37 cellular contexts compared by ENCODE assay signal in the genomic region with DNA sequence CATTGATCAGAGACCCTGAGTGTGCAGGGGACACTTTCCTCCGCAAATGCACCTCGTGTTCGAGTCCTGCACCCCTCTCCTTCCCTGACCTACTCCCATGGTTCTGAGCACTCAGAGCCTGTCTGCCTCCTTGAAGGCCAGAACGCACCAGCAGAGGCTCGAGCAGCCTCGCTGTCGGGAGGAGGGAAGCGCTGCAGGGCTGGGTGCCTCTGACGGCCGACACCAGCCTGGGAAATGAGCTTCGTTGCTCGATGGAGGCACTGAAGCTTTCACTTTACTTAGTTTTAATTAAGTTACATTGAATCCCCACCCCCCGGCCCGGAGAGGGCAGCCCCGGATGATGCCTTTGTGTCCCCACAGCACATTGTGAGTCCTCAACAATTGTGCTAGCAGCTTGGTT.
"Had no signal": no experiment of that assay in that cellular context is flagged by ENCODE, and none has a peak within 500 bp of the region (broad histone marks: within the 10 kb centered on the region; RNA-seq: fewer than 3 reads in every experiment).

No MANE protein-coding gene starts in this region.

- H3K4me3 ChIP-seq: body of pancreas, breast epithelium had no signal

- FAIRE-seq: astrocyte, TTC549 had no signal

- ATAC-seq: activated CD4-positive, alpha-beta T cell treated with anti-CD3 and anti-CD28 coated beads for 36 hours; activated CD4-positive, CD25-positive, alpha-beta regulatory T cell treated with anti-CD3 and anti-CD28 coated beads, Interleukin-2, amount 50 U/mL, for 24 hours; activated CD8-positive, alpha-beta memory T cell treated with anti-CD3 and anti-CD28 coated beads, Interleukin-2, amount 10 ng/mL, durations not matched to agents 7 days and 5 days; activated CD8-positive, alpha-beta T cell treated with anti-CD3 and anti-CD28 coated beads, Interleukin-2, amount 10 ng/mL, durations not matched to agents 7 days and 5 days; activated naive CD8-positive, alpha-beta T cell treated with anti-CD3 and anti-CD28 coated beads, Interleukin-2, amount 50 U/mL, for 24 hours; body of pancreas had no signal

- H3K36me3 ChIP-seq: brain microvascular endothelial cell, breast epithelium had no signal

- H3K9me3 ChIP-seq: body of pancreas had no signal

- H3K4me3 Mint-ChIP-seq: activated CD4-positive, alpha-beta memory T cell treated with anti-CD3 and anti-CD28 coated beads, Interleukin-2, amount 10 ng/mL, durations not matched to agents 7 days and 5 days; activated CD4-positive, alpha-beta T cell treated with anti-CD3 and anti-CD28 coated beads for 36 hours; activated CD4-positive, alpha-beta T cell treated with anti-CD3 and anti-CD28 coated beads, Interleukin-2, amount 10 ng/mL, durations not matched to agents 7 days and 5 days; activated CD8-positive, alpha-beta memory T cell treated with anti-CD3 and anti-CD28 coated beads, Interleukin-2, amount 10 ng/mL, durations not matched to agents 7 days and 5 days; activated CD8-positive, alpha-beta T cell treated with anti-CD3 and anti-CD28 coated beads, Interleukin-2, amount 10 ng/mL, durations not matched to agents 7 days and 5 days; activated naive CD4-positive, alpha-beta T cell treated with anti-CD3 and anti-CD28 coated beads, Interleukin-2, amount 10 ng/mL, durations not matched to agents 7 days and 5 days; activated naive CD4-positive, alpha-beta T cell treated with anti-CD3 and anti-CD28 coated beads, Interleukin-2, amount 50 U/mL, for 24 hours; activated naive CD8-positive, alpha-beta T cell; activated naive CD8-positive, alpha-beta T cell treated with anti-CD3 and anti-CD28 coated beads, Interleukin-2, amount 10 ng/mL, durations not matched to agents 7 days and 5 days; activated naive CD8-positive, alpha-beta T cell treated with anti-CD3 and anti-CD28 coated beads, Interleukin-2, amount 50 U/mL, for 24 hours; activated T-cell treated with anti-CD3 and anti-CD28 coated beads, Interleukin-2, amount 50 U/mL, for 24 hours; T-helper 1 cell treated with Interleukin-12 subunit alpha and Interleukin-12 subunit beta and Interleukin-4 antibody, amounts not matched to agents 30 μg/mL and 1 μg/mL, for 36 hours; T-helper 2 cell treated with Interferon-gamma antibody and Interleukin-4, amounts not matched to agents 5 μg/mL and 100 μg/mL, for 36 hours had no signal

- H3K36me3 Mint-ChIP-seq: activated CD8-positive, alpha-beta memory T cell treated with anti-CD3 and anti-CD28 coated beads, Interleukin-2, amount 10 ng/mL, durations not matched to agents 7 days and 5 days; activated naive CD4-positive, alpha-beta T cell treated with anti-CD3 and anti-CD28 coated beads, Interleukin-2, amount 10 ng/mL, durations not matched to agents 7 days and 5 days; activated naive CD4-positive, alpha-beta T cell treated with anti-CD3 and anti-CD28 coated beads, Interleukin-2, amount 50 U/mL, for 24 hours; activated naive CD8-positive, alpha-beta T cell; activated naive CD8-positive, alpha-beta T cell treated with anti-CD3 and anti-CD28 coated beads, Interleukin-2, amount 10 ng/mL, durations not matched to agents 7 days and 5 days had no signal

- H3K9me3 Mint-ChIP-seq: activated CD4-positive, alpha-beta memory T cell treated with anti-CD3 and anti-CD28 coated beads, Interleukin-2, amount 10 ng/mL, durations not matched to agents 7 days and 5 days; activated CD4-positive, alpha-beta T cell treated with anti-CD3 and anti-CD28 coated beads, Interleukin-2, amount 10 ng/mL, durations not matched to agents 7 days and 5 days; activated naive CD4-positive, alpha-beta T cell treated with anti-CD3 and anti-CD28 coated beads, Interleukin-2, amount 10 ng/mL, durations not matched to agents 7 days and 5 days; activated naive CD4-positive, alpha-beta T cell treated with anti-CD3 and anti-CD28 coated beads, Interleukin-2, amount 50 U/mL, for 24 hours; activated naive CD8-positive, alpha-beta T cell treated with anti-CD3 and anti-CD28 coated beads, Interleukin-2, amount 10 ng/mL, durations not matched to agents 7 days and 5 days; activated naive CD8-positive, alpha-beta T cell treated with anti-CD3 and anti-CD28 coated beads, Interleukin-2, amount 50 U/mL, for 24 hours; activated T-cell treated with anti-CD3 and anti-CD28 coated beads, Interleukin-2, amount 50 U/mL, for 24 hours; activated T-helper 2 cell treated with anti-CD3 and anti-CD28 coated beads, Interferon-gamma antibody, Interleukin-2, Interleukin-4, amounts not matched to agents 10 μg/mL and 5 μg/mL and 100 μg/mL, durations not matched to agents 14 hours and 24 hours and 36 hours; T-helper 1 cell treated with Interleukin-12 subunit alpha and Interleukin-12 subunit beta and Interleukin-4 antibody, amounts not matched to agents 30 μg/mL and 1 μg/mL, for 36 hours; T-helper 2 cell treated with Interferon-gamma antibody and Interleukin-4, amounts not matched to agents 5 μg/mL and 100 μg/mL, for 36 hours had no signal

- H3K27ac ChIP-seq: body of pancreas, brain microvascular endothelial cell, breast epithelium, VCaP had no signal

- H3K27me3 Mint-ChIP-seq: activated CD4-positive, alpha-beta memory T cell treated with anti-CD3 and anti-CD28 coated beads, Interleukin-2, amount 10 ng/mL, durations not matched to agents 7 days and 5 days; activated CD4-positive, alpha-beta T cell treated with anti-CD3 and anti-CD28 coated beads for 36 hours; activated CD4-positive, alpha-beta T cell treated with anti-CD3 and anti-CD28 coated beads, Interleukin-2, amount 10 ng/mL, durations not matched to agents 7 days and 5 days; activated CD8-positive, alpha-beta memory T cell treated with anti-CD3 and anti-CD28 coated beads, Interleukin-2, amount 10 ng/mL, durations not matched to agents 7 days and 5 days; activated naive CD4-positive, alpha-beta T cell treated with anti-CD3 and anti-CD28 coated beads, Interleukin-2, amount 50 U/mL, for 24 hours; activated naive CD8-positive, alpha-beta T cell; activated naive CD8-positive, alpha-beta T cell treated with anti-CD3 and anti-CD28 coated beads, Interleukin-2, amount 10 ng/mL, durations not matched to agents 7 days and 5 days; activated naive CD8-positive, alpha-beta T cell treated with anti-CD3 and anti-CD28 coated beads, Interleukin-2, amount 50 U/mL, for 24 hours had no signal

- H3K4me1 Mint-ChIP-seq: activated CD4-positive, alpha-beta memory T cell treated with anti-CD3 and anti-CD28 coated beads, Interleukin-2, amount 10 ng/mL, durations not matched to agents 7 days and 5 days; activated CD4-positive, alpha-beta T cell treated with anti-CD3 and anti-CD28 coated beads for 36 hours; activated CD4-positive, alpha-beta T cell treated with anti-CD3 and anti-CD28 coated beads, Interleukin-2, amount 10 ng/mL, durations not matched to agents 7 days and 5 days; activated CD8-positive, alpha-beta memory T cell treated with anti-CD3 and anti-CD28 coated beads, Interleukin-2, amount 10 ng/mL, durations not matched to agents 7 days and 5 days; activated naive CD4-positive, alpha-beta T cell treated with anti-CD3 and anti-CD28 coated beads, Interleukin-2, amount 10 ng/mL, durations not matched to agents 7 days and 5 days; activated naive CD4-positive, alpha-beta T cell treated with anti-CD3 and anti-CD28 coated beads, Interleukin-2, amount 50 U/mL, for 24 hours; activated naive CD8-positive, alpha-beta T cell treated with anti-CD3 and anti-CD28 coated beads, Interleukin-2, amount 10 ng/mL, durations not matched to agents 7 days and 5 days; activated naive CD8-positive, alpha-beta T cell treated with anti-CD3 and anti-CD28 coated beads, Interleukin-2, amount 50 U/mL, for 24 hours had no signal

- H3K27ac Mint-ChIP-seq: activated CD4-positive, alpha-beta memory T cell treated with anti-CD3 and anti-CD28 coated beads, Interleukin-2, amount 10 ng/mL, durations not matched to agents 7 days and 5 days; activated CD4-positive, alpha-beta T cell treated with anti-CD3 and anti-CD28 coated beads for 36 hours; activated CD4-positive, alpha-beta T cell treated with anti-CD3 and anti-CD28 coated beads, Interleukin-2, amount 10 ng/mL, durations not matched to agents 7 days and 5 days; activated CD8-positive, alpha-beta memory T cell treated with anti-CD3 and anti-CD28 coated beads, Interleukin-2, amount 10 ng/mL, durations not matched to agents 7 days and 5 days; activated CD8-positive, alpha-beta T cell treated with anti-CD3 and anti-CD28 coated beads, Interleukin-2, amount 10 ng/mL, durations not matched to agents 7 days and 5 days; activated naive CD4-positive, alpha-beta T cell treated with anti-CD3 and anti-CD28 coated beads, Interleukin-2, amount 10 ng/mL, durations not matched to agents 7 days and 5 days; activated naive CD4-positive, alpha-beta T cell treated with anti-CD3 and anti-CD28 coated beads, Interleukin-2, amount 50 U/mL, for 24 hours; activated naive CD8-positive, alpha-beta T cell; activated naive CD8-positive, alpha-beta T cell treated with anti-CD3 and anti-CD28 coated beads, Interleukin-2, amount 10 ng/mL, durations not matched to agents 7 days and 5 days; activated naive CD8-positive, alpha-beta T cell treated with anti-CD3 and anti-CD28 coated beads, Interleukin-2, amount 50 U/mL, for 24 hours; activated T-cell treated with anti-CD3 and anti-CD28 coated beads, Interleukin-2, amount 50 U/mL, for 24 hours; activated T-helper 2 cell treated with anti-CD3 and anti-CD28 coated beads, Interferon-gamma antibody, Interleukin-2, Interleukin-4, amounts not matched to agents 10 μg/mL and 5 μg/mL and 100 μg/mL, durations not matched to agents 14 hours and 24 hours and 36 hours; T-helper 1 cell treated with Interleukin-12 subunit alpha and Interleukin-12 subunit beta and Interleukin-4 antibody, amounts not matched to agents 30 μg/mL and 1 μg/mL, for 36 hours; T-helper 2 cell treated with Interferon-gamma antibody and Interleukin-4, amounts not matched to agents 5 μg/mL and 100 μg/mL, for 36 hours had no signal

- H3K4me1 ChIP-seq: body of pancreas, breast epithelium had no signal

- DNase-seq: activated CD4-positive, alpha-beta memory T cell treated with anti-CD3 and anti-CD28 coated beads, Interleukin-2, amount 10 ng/mL, durations not matched to agents 7 days and 5 days; activated CD4-positive, alpha-beta T cell treated with anti-CD3 and anti-CD28 coated beads for 1 hour; activated CD4-positive, alpha-beta T cell treated with anti-CD3 and anti-CD28 coated beads for 36 hours; activated CD4-positive, alpha-beta T cell treated with anti-CD3 and anti-CD28 coated beads for 48 hours; activated CD4-positive, alpha-beta T cell treated with anti-CD3 and anti-CD28 coated beads, Interleukin-2, amount 10 ng/mL, durations not matched to agents 7 days and 5 days; activated CD4-positive, alpha-beta T cell treated with anti-CD3 and anti-CD28 coated beads, Interleukin-2, amount 50 U/mL, for 48 hours; activated CD4-positive, CD25-positive, alpha-beta regulatory T cell; activated CD8-positive, alpha-beta memory T cell treated with anti-CD3 and anti-CD28 coated beads for 24 hours; activated CD8-positive, alpha-beta memory T cell treated with anti-CD3 and anti-CD28 coated beads, Interleukin-2, amount 10 ng/mL, durations not matched to agents 7 days and 5 days; activated CD8-positive, alpha-beta memory T cell treated with anti-CD3 and anti-CD28 coated beads, Interleukin-2, amount 50 U/mL, for 48 hours; activated CD8-positive, alpha-beta T cell treated with anti-CD3 and anti-CD28 coated beads, Interleukin-2, amount 10 ng/mL, durations not matched to agents 7 days and 5 days; activated effector memory CD4-positive, alpha-beta T cell treated with Interleukin-2 at 50 U/mL for 16 hours; activated gamma-delta T cell; activated naive CD4-positive, alpha-beta T cell treated with anti-CD3 and anti-CD28 coated beads, Interleukin-2, amount 10 ng/mL, durations not matched to agents 7 days and 5 days; activated naive CD4-positive, alpha-beta T cell treated with Interleukin-2 at 50 U/mL for 16 hours; activated naive CD8-positive, alpha-beta T cell treated with anti-CD3 and anti-CD28 coated beads, Interleukin-2, amount 10 ng/mL, durations not matched to agents 7 days and 5 days; activated naive CD8-positive, alpha-beta T cell treated with anti-CD3 and anti-CD28 coated beads, Interleukin-2, amount 50 U/mL, for 24 hours; activated T-cell treated with anti-CD3 and anti-CD28 coated beads, Interleukin-2, amount 50 U/mL, for 24 hours; activated T-cell treated with anti-CD3 and anti-CD28 coated beads, Interleukin-2, amount 50 U/mL, for 48 hours; amygdala; anterior cingulate cortex; body of pancreas; brain microvascular endothelial cell; central memory CD4-positive, alpha-beta T cell; T-helper 1 cell; T-helper 2 cell; T-helper 9 cell had no signal

- H3K27me3 ChIP-seq: body of pancreas, brain microvascular endothelial cell had no signal
